Comparison of ENCODE assay signal across 1 cellular context in the genomic region with DNA sequence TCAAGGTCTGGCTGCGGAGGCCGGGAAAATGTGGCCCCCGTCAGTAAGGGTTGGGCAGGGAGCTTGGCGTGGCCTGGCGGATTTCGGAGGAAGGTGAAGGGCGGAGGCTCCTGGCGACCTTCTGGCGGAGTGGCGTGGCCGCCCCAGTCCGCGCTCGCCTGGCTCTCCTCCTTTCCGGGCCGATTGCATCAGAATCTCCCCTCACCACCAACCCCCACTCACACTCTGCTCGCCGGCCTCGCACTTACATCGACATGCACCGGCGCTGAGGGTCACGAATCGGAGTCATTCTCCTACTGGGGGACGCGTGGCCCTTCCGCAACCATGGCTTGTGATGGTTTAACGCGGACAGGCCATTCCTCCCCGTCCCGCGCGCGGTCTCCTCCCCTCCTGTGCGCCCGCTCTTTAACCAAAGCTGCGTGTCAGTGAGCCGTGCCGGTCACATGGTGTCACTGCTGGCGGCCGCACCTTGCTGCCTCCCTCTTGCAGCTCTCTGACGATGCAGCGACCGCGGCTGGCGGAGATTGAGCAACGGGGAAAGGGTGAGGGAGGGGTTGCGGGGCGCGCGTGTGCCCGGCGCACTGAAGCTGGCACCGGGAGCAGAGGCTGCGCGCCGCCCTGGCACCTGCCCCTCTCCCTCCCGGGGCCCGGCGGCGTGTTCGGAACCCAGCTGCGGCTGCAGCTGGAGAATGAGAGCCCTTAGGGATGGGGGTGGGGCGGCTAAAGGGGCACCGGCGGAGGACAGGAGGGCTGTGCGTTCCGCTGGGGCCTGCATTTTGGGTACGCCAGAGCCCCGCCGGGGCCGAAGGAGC.
A peak's percentile ranks its signal among the peaks of the same experiment; 100 is the strongest.
TF ChIP-seq lines count a peak whose summit lies in the region.

A gene (minus strand): TSS at position 427 of the 812 bp plus-strand sequence. CDS start 29,243 bp downstream, outside the sequence.

TF ChIP-seq in HepG2, 621 proteins besides CTCF, POLR2A, EP300 and RAD21 (continued from another document and continues in another):
- TF ChIP-seq ZNF510 (CRISPR knock-in tag; IDR thresholded peaks at IDR 0.05; ENCODE audit: low read depth) (peak; percentile 97; the same call in 1 of the 2 replicates), XBP1 (CRISPR knock-in tag; IDR thresholded peaks at IDR 0.05) (peak; percentile 77; the same call in 1 of the 2 replicates), ZNF605 (CRISPR knock-in tag; IDR thresholded peaks at IDR 0.05) (peak; percentile 93), ZNF337 (CRISPR knock-in tag; IDR thresholded peaks at IDR 0.05; ENCODE audit: borderline replicate concordance, low read depth) (peak; percentile 88; the same call in 1 of the 2 replicates), RFX1 (IDR thresholded peaks at IDR 0.05) (no peak), ARID2 (CRISPR knock-in tag; IDR thresholded peaks at IDR 0.05; ENCODE audit: borderline replicate concordance) (peak; percentile 88), JUND (CRISPR knock-in tag; IDR thresholded peaks at IDR 0.05) (peak; percentile 79), ZNF790 (CRISPR knock-in tag; IDR thresholded peaks at IDR 0.05; ENCODE audit: borderline replicate concordance) (peak; percentile 96; the same call in 1 of the 2 replicates), KDM6A (CRISPR knock-in tag; IDR thresholded peaks at IDR 0.05; ENCODE audit: low read depth) (no peak), IRF2 (CRISPR knock-in tag; IDR thresholded peaks at IDR 0.05) (peak; percentile 63), SRSF9 (IDR thresholded peaks at IDR 0.05; ENCODE audit: borderline replicate concordance, insufficient read depth, low read depth, low read length, poor library complexity, severe bottlenecking) (no peak), HNRNPK (IDR thresholded peaks at IDR 0.05; ENCODE audit: low read depth, low read length, poor library complexity, severe bottlenecking) (peak; percentile 86), MATR3 (CRISPR knock-in tag; IDR thresholded peaks at IDR 0.05) (no peak), HNRNPUL1 (IDR thresholded peaks at IDR 0.05; ENCODE audit: low read depth, low read length) (no peak), SNRNP70 (IDR thresholded peaks at IDR 0.05; ENCODE audit: low read depth, low read length) (no peak), ZBTB7A (CRISPR knock-in tag; IDR thresholded peaks at IDR 0.05) (peak; percentile 93), AGO1 (IDR thresholded peaks at IDR 0.05; ENCODE audit: low read depth, low read length, poor library complexity, severe bottlenecking) (peak; percentile 59), NBN (conservative IDR thresholded peaks at IDR 0.05) (no peak), SMYD3 (CRISPR knock-in tag; IDR thresholded peaks at IDR 0.05) (peak; percentile 85)
- TF ChIP-seq, protein P1, sequence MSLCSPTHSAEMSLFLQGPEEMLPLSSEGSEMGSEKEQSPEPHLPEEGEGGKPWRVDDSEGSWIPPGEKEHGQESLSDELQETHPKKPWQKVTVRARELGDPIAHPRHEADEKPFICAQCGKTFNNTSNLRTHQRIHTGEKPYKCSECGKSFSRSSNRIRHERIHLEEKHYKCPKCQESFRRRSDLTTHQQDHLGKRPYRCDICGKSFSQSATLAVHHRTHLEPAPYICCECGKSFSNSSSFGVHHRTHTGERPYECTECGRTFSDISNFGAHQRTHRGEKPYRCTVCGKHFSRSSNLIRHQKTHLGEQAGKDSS (CRISPR knock-in tag; IDR thresholded peaks at IDR 0.05; ENCODE audit: borderline replicate concordance, low read depth), result peak; percentile 83
- TF ChIP-seq, protein P2, sequence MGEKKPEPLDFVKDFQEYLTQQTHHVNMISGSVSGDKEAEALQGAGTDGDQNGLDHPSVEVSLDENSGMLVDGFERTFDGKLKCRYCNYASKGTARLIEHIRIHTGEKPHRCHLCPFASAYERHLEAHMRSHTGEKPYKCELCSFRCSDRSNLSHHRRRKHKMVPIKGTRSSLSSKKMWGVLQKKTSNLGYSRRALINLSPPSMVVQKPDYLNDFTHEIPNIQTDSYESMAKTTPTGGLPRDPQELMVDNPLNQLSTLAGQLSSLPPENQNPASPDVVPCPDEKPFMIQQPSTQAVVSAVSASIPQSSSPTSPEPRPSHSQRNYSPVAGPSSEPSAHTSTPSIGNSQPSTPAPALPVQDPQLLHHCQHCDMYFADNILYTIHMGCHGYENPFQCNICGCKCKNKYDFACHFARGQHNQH (CRISPR knock-in tag; IDR thresholded peaks at IDR 0.05), result peak; percentile 44; the same call in 1 of the 2 replicates
- TF ChIP-seq, protein P3, sequence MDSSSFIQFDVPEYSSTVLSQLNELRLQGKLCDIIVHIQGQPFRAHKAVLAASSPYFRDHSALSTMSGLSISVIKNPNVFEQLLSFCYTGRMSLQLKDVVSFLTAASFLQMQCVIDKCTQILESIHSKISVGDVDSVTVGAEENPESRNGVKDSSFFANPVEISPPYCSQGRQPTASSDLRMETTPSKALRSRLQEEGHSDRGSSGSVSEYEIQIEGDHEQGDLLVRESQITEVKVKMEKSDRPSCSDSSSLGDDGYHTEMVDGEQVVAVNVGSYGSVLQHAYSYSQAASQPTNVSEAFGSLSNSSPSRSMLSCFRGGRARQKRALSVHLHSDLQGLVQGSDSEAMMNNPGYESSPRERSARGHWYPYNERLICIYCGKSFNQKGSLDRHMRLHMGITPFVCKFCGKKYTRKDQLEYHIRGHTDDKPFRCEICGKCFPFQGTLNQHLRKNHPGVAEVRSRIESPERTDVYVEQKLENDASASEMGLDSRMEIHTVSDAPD (CRISPR knock-in tag; IDR thresholded peaks at IDR 0.05), result peak; percentile 77; the same call in 1 of the 2 replicates
- TF ChIP-seq, protein P4, sequence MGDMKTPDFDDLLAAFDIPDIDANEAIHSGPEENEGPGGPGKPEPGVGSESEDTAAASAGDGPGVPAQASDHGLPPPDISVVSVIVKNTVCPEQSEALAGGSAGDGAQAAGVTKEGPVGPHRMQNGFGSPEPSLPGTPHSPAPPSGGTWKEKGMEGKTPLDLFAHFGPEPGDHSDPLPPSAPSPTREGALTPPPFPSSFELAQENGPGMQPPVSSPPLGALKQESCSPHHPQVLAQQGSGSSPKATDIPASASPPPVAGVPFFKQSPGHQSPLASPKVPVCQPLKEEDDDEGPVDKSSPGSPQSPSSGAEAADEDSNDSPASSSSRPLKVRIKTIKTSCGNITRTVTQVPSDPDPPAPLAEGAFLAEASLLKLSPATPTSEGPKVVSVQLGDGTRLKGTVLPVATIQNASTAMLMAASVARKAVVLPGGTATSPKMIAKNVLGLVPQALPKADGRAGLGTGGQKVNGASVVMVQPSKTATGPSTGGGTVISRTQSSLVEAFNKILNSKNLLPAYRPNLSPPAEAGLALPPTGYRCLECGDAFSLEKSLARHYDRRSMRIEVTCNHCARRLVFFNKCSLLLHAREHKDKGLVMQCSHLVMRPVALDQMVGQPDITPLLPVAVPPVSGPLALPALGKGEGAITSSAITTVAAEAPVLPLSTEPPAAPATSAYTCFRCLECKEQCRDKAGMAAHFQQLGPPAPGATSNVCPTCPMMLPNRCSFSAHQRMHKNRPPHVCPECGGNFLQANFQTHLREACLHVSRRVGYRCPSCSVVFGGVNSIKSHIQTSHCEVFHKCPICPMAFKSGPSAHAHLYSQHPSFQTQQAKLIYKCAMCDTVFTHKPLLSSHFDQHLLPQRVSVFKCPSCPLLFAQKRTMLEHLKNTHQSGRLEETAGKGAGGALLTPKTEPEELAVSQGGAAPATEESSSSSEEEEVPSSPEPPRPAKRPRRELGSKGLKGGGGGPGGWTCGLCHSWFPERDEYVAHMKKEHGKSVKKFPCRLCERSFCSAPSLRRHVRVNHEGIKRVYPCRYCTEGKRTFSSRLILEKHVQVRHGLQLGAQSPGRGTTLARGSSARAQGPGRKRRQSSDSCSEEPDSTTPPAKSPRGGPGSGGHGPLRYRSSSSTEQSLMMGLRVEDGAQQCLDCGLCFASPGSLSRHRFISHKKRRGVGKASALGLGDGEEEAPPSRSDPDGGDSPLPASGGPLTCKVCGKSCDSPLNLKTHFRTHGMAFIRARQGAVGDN (CRISPR knock-in tag; IDR thresholded peaks at IDR 0.05), result peak; percentile 100
- TF ChIP-seq, protein P5, sequence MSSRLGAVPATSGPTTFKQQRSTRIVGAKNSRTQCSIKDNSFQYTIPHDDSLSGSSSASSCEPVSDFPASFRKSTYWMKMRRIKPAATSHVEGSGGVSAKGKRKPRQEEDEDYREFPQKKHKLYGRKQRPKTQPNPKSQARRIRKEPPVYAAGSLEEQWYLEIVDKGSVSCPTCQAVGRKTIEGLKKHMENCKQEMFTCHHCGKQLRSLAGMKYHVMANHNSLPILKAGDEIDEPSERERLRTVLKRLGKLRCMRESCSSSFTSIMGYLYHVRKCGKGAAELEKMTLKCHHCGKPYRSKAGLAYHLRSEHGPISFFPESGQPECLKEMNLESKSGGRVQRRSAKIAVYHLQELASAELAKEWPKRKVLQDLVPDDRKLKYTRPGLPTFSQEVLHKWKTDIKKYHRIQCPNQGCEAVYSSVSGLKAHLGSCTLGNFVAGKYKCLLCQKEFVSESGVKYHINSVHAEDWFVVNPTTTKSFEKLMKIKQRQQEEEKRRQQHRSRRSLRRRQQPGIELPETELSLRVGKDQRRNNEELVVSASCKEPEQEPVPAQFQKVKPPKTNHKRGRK (CRISPR knock-in tag; IDR thresholded peaks at IDR 0.05), result no peak
- TF ChIP-seq, protein P6, sequence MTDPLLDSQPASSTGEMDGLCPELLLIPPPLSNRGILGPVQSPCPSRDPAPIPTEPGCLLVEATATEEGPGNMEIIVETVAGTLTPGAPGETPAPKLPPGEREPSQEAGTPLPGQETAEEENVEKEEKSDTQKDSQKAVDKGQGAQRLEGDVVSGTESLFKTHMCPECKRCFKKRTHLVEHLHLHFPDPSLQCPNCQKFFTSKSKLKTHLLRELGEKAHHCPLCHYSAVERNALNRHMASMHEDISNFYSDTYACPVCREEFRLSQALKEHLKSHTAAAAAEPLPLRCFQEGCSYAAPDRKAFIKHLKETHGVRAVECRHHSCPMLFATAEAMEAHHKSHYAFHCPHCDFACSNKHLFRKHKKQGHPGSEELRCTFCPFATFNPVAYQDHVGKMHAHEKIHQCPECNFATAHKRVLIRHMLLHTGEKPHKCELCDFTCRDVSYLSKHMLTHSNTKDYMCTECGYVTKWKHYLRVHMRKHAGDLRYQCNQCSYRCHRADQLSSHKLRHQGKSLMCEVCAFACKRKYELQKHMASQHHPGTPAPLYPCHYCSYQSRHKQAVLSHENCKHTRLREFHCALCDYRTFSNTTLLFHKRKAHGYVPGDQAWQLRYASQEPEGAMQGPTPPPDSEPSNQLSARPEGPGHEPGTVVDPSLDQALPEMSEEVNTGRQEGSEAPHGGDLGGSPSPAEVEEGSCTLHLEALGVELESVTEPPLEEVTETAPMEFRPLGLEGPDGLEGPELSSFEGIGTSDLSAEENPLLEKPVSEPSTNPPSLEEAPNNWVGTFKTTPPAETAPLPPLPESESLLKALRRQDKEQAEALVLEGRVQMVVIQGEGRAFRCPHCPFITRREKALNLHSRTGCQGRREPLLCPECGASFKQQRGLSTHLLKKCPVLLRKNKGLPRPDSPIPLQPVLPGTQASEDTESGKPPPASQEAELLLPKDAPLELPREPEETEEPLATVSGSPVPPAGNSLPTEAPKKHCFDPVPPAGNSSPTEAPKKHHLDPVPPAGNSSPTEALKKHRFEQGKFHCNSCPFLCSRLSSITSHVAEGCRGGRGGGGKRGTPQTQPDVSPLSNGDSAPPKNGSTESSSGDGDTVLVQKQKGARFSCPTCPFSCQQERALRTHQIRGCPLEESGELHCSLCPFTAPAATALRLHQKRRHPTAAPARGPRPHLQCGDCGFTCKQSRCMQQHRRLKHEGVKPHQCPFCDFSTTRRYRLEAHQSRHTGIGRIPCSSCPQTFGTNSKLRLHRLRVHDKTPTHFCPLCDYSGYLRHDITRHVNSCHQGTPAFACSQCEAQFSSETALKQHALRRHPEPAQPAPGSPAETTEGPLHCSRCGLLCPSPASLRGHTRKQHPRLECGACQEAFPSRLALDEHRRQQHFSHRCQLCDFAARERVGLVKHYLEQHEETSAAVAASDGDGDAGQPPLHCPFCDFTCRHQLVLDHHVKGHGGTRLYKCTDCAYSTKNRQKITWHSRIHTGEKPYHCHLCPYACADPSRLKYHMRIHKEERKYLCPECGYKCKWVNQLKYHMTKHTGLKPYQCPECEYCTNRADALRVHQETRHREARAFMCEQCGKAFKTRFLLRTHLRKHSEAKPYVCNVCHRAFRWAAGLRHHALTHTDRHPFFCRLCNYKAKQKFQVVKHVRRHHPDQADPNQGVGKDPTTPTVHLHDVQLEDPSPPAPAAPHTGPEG (CRISPR knock-in tag; IDR thresholded peaks at IDR 0.05), result peak; percentile 67
- TF ChIP-seq, protein P7, sequence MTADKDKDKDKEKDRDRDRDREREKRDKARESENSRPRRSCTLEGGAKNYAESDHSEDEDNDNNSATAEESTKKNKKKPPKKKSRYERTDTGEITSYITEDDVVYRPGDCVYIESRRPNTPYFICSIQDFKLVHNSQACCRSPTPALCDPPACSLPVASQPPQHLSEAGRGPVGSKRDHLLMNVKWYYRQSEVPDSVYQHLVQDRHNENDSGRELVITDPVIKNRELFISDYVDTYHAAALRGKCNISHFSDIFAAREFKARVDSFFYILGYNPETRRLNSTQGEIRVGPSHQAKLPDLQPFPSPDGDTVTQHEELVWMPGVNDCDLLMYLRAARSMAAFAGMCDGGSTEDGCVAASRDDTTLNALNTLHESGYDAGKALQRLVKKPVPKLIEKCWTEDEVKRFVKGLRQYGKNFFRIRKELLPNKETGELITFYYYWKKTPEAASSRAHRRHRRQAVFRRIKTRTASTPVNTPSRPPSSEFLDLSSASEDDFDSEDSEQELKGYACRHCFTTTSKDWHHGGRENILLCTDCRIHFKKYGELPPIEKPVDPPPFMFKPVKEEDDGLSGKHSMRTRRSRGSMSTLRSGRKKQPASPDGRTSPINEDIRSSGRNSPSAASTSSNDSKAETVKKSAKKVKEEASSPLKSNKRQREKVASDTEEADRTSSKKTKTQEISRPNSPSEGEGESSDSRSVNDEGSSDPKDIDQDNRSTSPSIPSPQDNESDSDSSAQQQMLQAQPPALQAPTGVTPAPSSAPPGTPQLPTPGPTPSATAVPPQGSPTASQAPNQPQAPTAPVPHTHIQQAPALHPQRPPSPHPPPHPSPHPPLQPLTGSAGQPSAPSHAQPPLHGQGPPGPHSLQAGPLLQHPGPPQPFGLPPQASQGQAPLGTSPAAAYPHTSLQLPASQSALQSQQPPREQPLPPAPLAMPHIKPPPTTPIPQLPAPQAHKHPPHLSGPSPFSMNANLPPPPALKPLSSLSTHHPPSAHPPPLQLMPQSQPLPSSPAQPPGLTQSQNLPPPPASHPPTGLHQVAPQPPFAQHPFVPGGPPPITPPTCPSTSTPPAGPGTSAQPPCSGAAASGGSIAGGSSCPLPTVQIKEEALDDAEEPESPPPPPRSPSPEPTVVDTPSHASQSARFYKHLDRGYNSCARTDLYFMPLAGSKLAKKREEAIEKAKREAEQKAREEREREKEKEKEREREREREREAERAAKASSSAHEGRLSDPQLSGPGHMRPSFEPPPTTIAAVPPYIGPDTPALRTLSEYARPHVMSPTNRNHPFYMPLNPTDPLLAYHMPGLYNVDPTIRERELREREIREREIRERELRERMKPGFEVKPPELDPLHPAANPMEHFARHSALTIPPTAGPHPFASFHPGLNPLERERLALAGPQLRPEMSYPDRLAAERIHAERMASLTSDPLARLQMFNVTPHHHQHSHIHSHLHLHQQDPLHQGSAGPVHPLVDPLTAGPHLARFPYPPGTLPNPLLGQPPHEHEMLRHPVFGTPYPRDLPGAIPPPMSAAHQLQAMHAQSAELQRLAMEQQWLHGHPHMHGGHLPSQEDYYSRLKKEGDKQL (CRISPR knock-in tag; IDR thresholded peaks at IDR 0.05; ENCODE audit: low read depth), result peak; percentile 36; the same call in 1 of the 2 replicates
